8 cellular contexts compared by ENCODE assay signal in genomic region chr14:92039073-92039719, GRCh38. TPM values are rescaled to one million over a fixed set of nuclear protein-coding genes. Genes with fewer than 3 reads are reported as not detected.
A peak's percentile ranks its signal among the peaks of the same experiment; 100 is the strongest.
DNase-seq lines count a peak whose midpoint lies in the region; ATAC-seq, FAIRE-seq and TF ChIP-seq lines count a peak whose summit lies in the region.

No MANE protein-coding gene starts in this region.

- H3K27me3 ChIP-seq in heart left ventricle (no peaks in the 10 kb centered on the region), pancreas (no peaks in the 10 kb centered on the region)

- H3K4me1 Mint-ChIP-seq in activated naive CD8-positive, alpha-beta T cell (ENCODE audit: low read depth), result peaks cover 50% of the 10 kb centered on the region

- no peaks in the 10 kb centered on the region for H3K9me3 Mint-ChIP-seq in activated naive CD8-positive, alpha-beta T cell (ENCODE audit: low read depth)

- peaks cover 6% of the 10 kb centered on the region for H3K36me3 Mint-ChIP-seq in activated naive CD8-positive, alpha-beta T cell

- H3K27me3 Mint-ChIP-seq in activated naive CD8-positive, alpha-beta T cell, result no peaks in the 10 kb centered on the region

- H3K27ac Mint-ChIP-seq in activated naive CD8-positive, alpha-beta T cell, result peak overlapping the region; percentile 99

- H3K4me3 ChIP-seq in heart left ventricle, result peak overlapping the region; percentile 58 to 98 (median 84)
- H3K4me3 ChIP-seq in pancreas, result peak overlapping the region; percentile 61 to 81 (median 68)

- no peak for FAIRE-seq in pancreas (lab: Jason Lieb, UNC)

- intact Hi-C loops in heart left ventricle (cut with DNase I) (loop anchor here in 1 of 10 donors (5.0 kb wide), 1 partner anchor 68 kb away; the partner anchor contains the start of gene ATXN3), pancreas (cut with DNase I) (no loop called here)

- H3K36me3 ChIP-seq in heart left ventricle, result peaks cover 0 to 14% (median 0%) of the 10 kb centered on the region in 9 donors
- no peaks in the 10 kb centered on the region for H3K36me3 ChIP-seq in pancreas

- ATAC-seq in GM18873 (IDR thresholded peaks at IDR 0.05; ENCODE audit: low FRiP score, unreplicated experiment), result peak; percentile 20
- ATAC-seq in HG03159 (IDR thresholded peaks at IDR 0.05; ENCODE audit: unreplicated experiment), result peak; percentile 18
- peak; percentile 27 to 55 (median 49) for ATAC-seq in heart left ventricle
- peak; percentile 25 to 55 (median 44) for ATAC-seq in pancreas

- 0% methylated on average over 13 to 23 of the region's 23 CpGs for WGBS in heart left ventricle, 4 donors
- WGBS in pancreas, 2 donors, result 0% methylated on average over 23 of the region's 23 CpGs

- no peak for TF ChIP-seq POLR2A in heart left ventricle (IDR thresholded peaks at IDR 0.05)

- H3K27ac ChIP-seq in heart left ventricle (peak overlapping the region; percentile 90 to 99 (median 96)), pancreas (peak overlapping the region; percentile 74 to 100 (median 98))

- DNase-seq in AG20443 (ENCODE audit: low spot score), result peak; percentile 61
- DNase-seq in NCI-H524 (lab: John Stamatoyannopoulos, UW), result peak; percentile 74 to 75
- DNase-seq in heart left ventricle, result peak in 1 of 5 donors; percentile 57
- DNase-seq in pancreas, result peak in 1 of 6 donors; percentile 57
- no peak for DNase-seq in foreskin melanocyte

- H3K4me1 ChIP-seq in heart left ventricle (peaks cover 0 to 48% (median 35%) of the 10 kb centered on the region in 12 donors), pancreas (peaks cover 9 to 35% (median 15%) of the 10 kb centered on the region in 3 donors)

- TF ChIP-seq CTCF in heart left ventricle (IDR thresholded peaks at IDR 0.05) (no peak), pancreas (IDR thresholded peaks at IDR 0.05) (no peak)

- H3K4me3 Mint-ChIP-seq in activated naive CD8-positive, alpha-beta T cell, result peak overlapping the region; percentile 94

- H3K9me3 ChIP-seq in heart left ventricle (no peaks in the 10 kb centered on the region), pancreas (no peaks in the 10 kb centered on the region)

RNA-seq across cellular contexts. Expression of gene TRIP11, which starts 0.7 kb away (rescaled TPM):
- total RNA-seq in heart left ventricle, result 10 to 100 TPM; 24.7 to 68.6 (median 55.4) TPM
- polyA plus RNA-seq in heart left ventricle, result 1 to 10 TPM; 4.8 to 8.5 TPM
- total RNA-seq in pancreas, result 10 to 100 TPM; 36.1 to 58.7 (median 47.1) TPM
- 1 to 10 TPM; 4.2 to 6.9 TPM for polyA plus RNA-seq in pancreas
